Comparison of ENCODE assay signal across 8 cellular contexts in the genomic region with DNA sequence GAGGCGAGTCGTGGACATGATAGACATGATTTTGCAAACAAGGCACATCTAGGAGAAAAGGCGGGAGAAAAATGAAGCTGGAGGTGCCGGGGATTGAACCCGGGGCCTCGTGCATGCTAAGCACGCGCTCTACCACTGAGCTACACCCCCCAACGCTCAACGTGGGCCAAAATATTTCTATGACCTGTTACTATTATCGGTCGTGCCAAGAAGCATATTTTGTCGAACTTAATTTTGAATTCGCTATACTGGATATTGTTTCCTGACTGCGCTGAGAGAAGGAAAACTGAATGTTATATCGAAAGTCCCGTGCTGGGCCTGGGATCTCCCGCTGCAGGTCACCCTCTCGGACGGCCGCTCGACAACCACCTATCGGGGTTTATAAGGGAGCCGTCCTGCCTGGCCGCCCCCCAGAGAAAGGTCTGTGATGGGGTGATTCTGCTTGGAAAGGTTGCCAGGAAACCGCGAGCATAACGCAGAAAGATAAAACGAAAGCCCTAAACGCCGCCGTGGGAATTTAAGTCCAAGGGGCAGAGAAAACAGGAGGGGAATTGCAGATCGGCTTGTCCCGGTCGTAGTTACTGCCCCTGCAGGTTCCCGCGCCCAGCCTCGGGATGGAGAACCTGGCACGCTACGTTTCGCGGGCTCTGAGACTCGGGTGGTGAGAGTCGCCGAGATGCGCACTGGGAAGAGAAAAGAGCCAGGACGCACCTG.
DNase-seq lines count a peak whose midpoint lies in the region; ATAC-seq, FAIRE-seq and TF ChIP-seq lines count a peak whose summit lies in the region.

No MANE protein-coding gene starts in this region.

- FAIRE-seq in HepG2 (lab: Jason Lieb, UNC): peak; percentile 46

- 0 out of 4 replicates have a peak, but pooled peaks of 1 of the 2 experiments have one; percentile 31 for TF ChIP-seq POLR2A in HepG2 (IDR thresholded peaks at IDR 0.05; ENCODE audit: insufficient read depth in 1 of 2, low read depth in 2 of 2, low read length in 2 of 2)

- TF ChIP-seq CTCF in HepG2 (CRISPR knock-in tag; IDR thresholded peaks at IDR 0.05): no peak; the same call in 1 of the 2 replicates

- DNase-seq in DMS 273 (lab: John Stamatoyannopoulos, UW; ENCODE audit: unreplicated experiment): peak; percentile 90
- DNase-seq in NCI-H524 (lab: John Stamatoyannopoulos, UW): peak; percentile 66 to 82
- peak; percentile 87 for DNase-seq in activated CD4-positive, alpha-beta T cell treated with anti-CD3 and anti-CD28 coated beads, Interleukin-2, amount 10 ng/mL, durations not matched to agents 7 days and 5 days
- peak; percentile 72 for DNase-seq in HepG2 (ENCODE audit: low spot score)
- DNase-seq in stimulated activated CD4-positive, alpha-beta T cell treated with anti-CD3 and anti-CD28 coated beads, Interleukin-2, amount 100 ng/mL, for 24 hours: peak; percentile 85 to 90

- H3K9me3 Mint-ChIP-seq in activated CD4-positive, alpha-beta T cell treated with anti-CD3 and anti-CD28 coated beads, Interleukin-2, amount 10 ng/mL, durations not matched to agents 7 days and 5 days: peaks cover 9% of the 10 kb centered on the region
- H3K9me3 Mint-ChIP-seq in dendritic cell treated with granulocyte-macrophage colony-stimulating factor and Interleukin-4, amounts not matched to agents 40 ng/mL and 50 ng/mL, for 4 days: no peaks in the 10 kb centered on the region

- peak overlapping the region; percentile 51 for H3K9ac ChIP-seq in HepG2 (ENCODE audit: insufficient read depth, low read depth, low read length)

- TF ChIP-seq EP300 in HepG2 (IDR thresholded peaks at IDR 0.05; ENCODE audit: low read depth in 2 of 2, low read length in 2 of 2) (no peak), HepG2 (CRISPR knock-in tag; IDR thresholded peaks at IDR 0.05; ENCODE audit: borderline replicate concordance) (0 out of 2 replicates have a peak, but pooled peaks have one; percentile 33)

- H3K27me3 ChIP-seq in HepG2 (ENCODE audit: control insufficient read depth in 1 of 2, insufficient read depth in 2 of 2, low read length in 2 of 2): peaks cover 0 to 11% of the 10 kb centered on the region in 2 experiments; a peak in 4 of 5 replicates

- TF ChIP-seq RAD21 in HepG2 (CRISPR knock-in tag; IDR thresholded peaks at IDR 0.05): peak; percentile 14; the same call in 1 of the 2 replicates

- H3K27ac ChIP-seq in HepG2 (ENCODE audit: extremely low read length, insufficient read depth, low read length): peak overlapping the region; percentile 56

- BruUV-seq in HepG2 (replicated peaks; lab: Mats Ljungman, UMichigan): no TSS peak

- H3K4me3 Mint-ChIP-seq in activated CD4-positive, alpha-beta T cell treated with anti-CD3 and anti-CD28 coated beads, Interleukin-2, amount 10 ng/mL, durations not matched to agents 7 days and 5 days: peak overlapping the region; percentile 86
- H3K4me3 Mint-ChIP-seq in dendritic cell treated with granulocyte-macrophage colony-stimulating factor and Interleukin-4, amounts not matched to agents 40 ng/mL and 50 ng/mL, for 4 days: peak overlapping the region; percentile 87

- H3K27me3 Mint-ChIP-seq in activated CD4-positive, alpha-beta T cell treated with anti-CD3 and anti-CD28 coated beads, Interleukin-2, amount 10 ng/mL, durations not matched to agents 7 days and 5 days: peaks cover 14% of the 10 kb centered on the region
- H3K27me3 Mint-ChIP-seq in dendritic cell treated with granulocyte-macrophage colony-stimulating factor and Interleukin-4, amounts not matched to agents 40 ng/mL and 50 ng/mL, for 4 days: peaks cover 41% of the 10 kb centered on the region

- peak; percentile 40 for ATAC-seq in HG02938 (IDR thresholded peaks at IDR 0.05; ENCODE audit: unreplicated experiment)
- peak; percentile 47 for ATAC-seq in HepG2
- ATAC-seq in HG03460 (IDR thresholded peaks at IDR 0.05; ENCODE audit: unreplicated experiment): no peak

- peaks cover 53% of the 10 kb centered on the region for H3K4me1 Mint-ChIP-seq in activated CD4-positive, alpha-beta T cell treated with anti-CD3 and anti-CD28 coated beads, Interleukin-2, amount 10 ng/mL, durations not matched to agents 7 days and 5 days
- H3K4me1 Mint-ChIP-seq in dendritic cell treated with granulocyte-macrophage colony-stimulating factor and Interleukin-4, amounts not matched to agents 40 ng/mL and 50 ng/mL, for 4 days (ENCODE audit: low read depth): peaks cover 27% of the 10 kb centered on the region

- WGBS in HepG2 (ENCODE audit: low lambda C conversion rate): 43% methylated on average over 47 of the region's 47 CpGs

- H3K4me1 ChIP-seq in HepG2 (ENCODE audit: insufficient read depth, low read length): peaks cover 39% of the 10 kb centered on the region

- H3K36me3 ChIP-seq in HepG2 (replicated peaks in 1 of 2; ENCODE audit: control insufficient read depth in 1 of 2, insufficient read depth in 2 of 2, low read length in 2 of 2): no peaks in the 10 kb centered on the region

- CTCF ChIA-PET in activated CD4-positive, alpha-beta T cell treated with anti-CD3 and anti-CD28 coated beads, Interleukin-2, amount 10 ng/mL, durations not matched to agents 7 days and 5 days (lab: Charles Lee): interaction anchor here (0.7 to 2.1 kb wide), 8 partner anchors 15 to 154 kb away, joined by 3 to 12 read pairs (median 3); no protein-coding TSS in a partner anchor
- CTCF ChIA-PET in HepG2 (lab: Yijun Ruan, JAX; ENCODE audit: low intra/inter-chr PET ratio, low total read pairs): interaction anchor here (1.3 kb wide), 1 partner anchor 153 kb away, joined by 4 read pairs; no protein-coding TSS in a partner anchor

- no peaks in the 10 kb centered on the region for H3K9me3 ChIP-seq in HepG2 (ENCODE audit: low read length)

- intact Hi-C loops in dendritic cell treated with granulocyte-macrophage colony-stimulating factor and Interleukin-4, amounts not matched to agents 40 ng/mL and 50 ng/mL, for 4 days (cut with micrococcal nuclease): loop anchor here (2.0 to 10.0 kb wide), 3 partner anchors 25 to 121 kb away; no protein-coding TSS in a partner anchor
- intact Hi-C loops in HepG2 (cut with micrococcal nuclease; ENCODE audit: unreplicated experiment): loop anchor here (1.0 to 5.0 kb wide), 5 partner anchors 13 to 1024 kb away; no protein-coding TSS in a partner anchor

- peak overlapping the region; percentile 55 for H2AFZ ChIP-seq in HepG2 (ENCODE audit: low read length)

- H3K4me3 ChIP-seq in HepG2 (replicated peaks in 1 of 3; ENCODE audit: insufficient read depth in 1 of 3, low read depth in 2 of 3, low read length in 3 of 3): peak overlapping the region; percentile 62 to 78 (median 63)

- peak overlapping the region; percentile 85 for H3K27ac Mint-ChIP-seq in activated CD4-positive, alpha-beta T cell treated with anti-CD3 and anti-CD28 coated beads, Interleukin-2, amount 10 ng/mL, durations not matched to agents 7 days and 5 days
- H3K27ac Mint-ChIP-seq in dendritic cell treated with granulocyte-macrophage colony-stimulating factor and Interleukin-4, amounts not matched to agents 40 ng/mL and 50 ng/mL, for 4 days: peak overlapping the region; percentile 60

- peaks cover 10% of the 10 kb centered on the region for H3K36me3 Mint-ChIP-seq in activated CD4-positive, alpha-beta T cell treated with anti-CD3 and anti-CD28 coated beads, Interleukin-2, amount 10 ng/mL, durations not matched to agents 7 days and 5 days (ENCODE audit: low read depth)
- H3K36me3 Mint-ChIP-seq in dendritic cell treated with granulocyte-macrophage colony-stimulating factor and Interleukin-4, amounts not matched to agents 40 ng/mL and 50 ng/mL, for 4 days (ENCODE audit: low read depth): peaks cover 5% of the 10 kb centered on the region

- peak overlapping the region; percentile 77 for H3K4me2 ChIP-seq in HepG2 (ENCODE audit: low read depth, low read length)

- POLR2A ChIA-PET in activated CD4-positive, alpha-beta T cell treated with anti-CD3 and anti-CD28 coated beads, Interleukin-2, amount 10 ng/mL, durations not matched to agents 7 days and 5 days (lab: Charles Lee): interaction anchor here (0.7 to 0.9 kb wide), 3 partner anchors 25 to 1012 kb away, joined by 3 read pairs; no protein-coding TSS in a partner anchor
- POLR2A ChIA-PET in HepG2 (lab: Yijun Ruan, JAX): interaction anchor here (1.1 to 2.2 kb wide), 3 partner anchors 13 to 60 kb away, joined by 3 to 11 read pairs (median 8); a partner anchor contains a TSS

- H3K79me2 ChIP-seq in HepG2 (ENCODE audit: insufficient read depth, low read length): no peaks in the 10 kb centered on the region

- in situ Hi-C loops in HepG2 (cut with HindIII; ENCODE audit: extremely low pct_ligation_motif_present, low pct_unique_long_range_greater_than_20kb): loop anchor here (10.0 kb wide), 1 partner anchor 151 kb away; no protein-coding TSS in a partner anchor

- no peaks in the 10 kb centered on the region for H4K20me1 ChIP-seq in HepG2 (ENCODE audit: insufficient read depth, low read length)

TF ChIP-seq in HepG2, 621 proteins besides CTCF, POLR2A, EP300 and RAD21 (continues in another document):
- TF ChIP-seq SETDB1 (CRISPR knock-in tag; IDR thresholded peaks at IDR 0.05; ENCODE audit: borderline replicate concordance) (0 out of 2 replicates have a peak, but pooled peaks have one; percentile 38), ZNF747 (CRISPR knock-in tag; IDR thresholded peaks at IDR 0.05; ENCODE audit: borderline replicate concordance) (peak; percentile 81), ZIK1 (CRISPR knock-in tag; IDR thresholded peaks at IDR 0.05; ENCODE audit: borderline replicate concordance, low read depth) (peak; percentile 97), PHF21A (CRISPR knock-in tag; IDR thresholded peaks at IDR 0.05) (no peak; the same call in 1 of the 2 replicates), SCMH1 (CRISPR knock-in tag; IDR thresholded peaks at IDR 0.05; ENCODE audit: borderline replicate concordance) (no peak), ZNF616 (CRISPR knock-in tag; IDR thresholded peaks at IDR 0.05; ENCODE audit: low read depth) (peak; percentile 93), ZNF543 (CRISPR knock-in tag; IDR thresholded peaks at IDR 0.05) (no peak), ZNF567 (CRISPR knock-in tag; IDR thresholded peaks at IDR 0.05; ENCODE audit: borderline replicate concordance) (0 out of 2 replicates have a peak, but pooled peaks have one; percentile 65), ETV5 (CRISPR knock-in tag; IDR thresholded peaks at IDR 0.05; ENCODE audit: borderline replicate concordance) (peak; percentile 24; the same call in 1 of the 2 replicates), FLYWCH1 (CRISPR knock-in tag; IDR thresholded peaks at IDR 0.05) (peak; percentile 84; the same call in 1 of the 2 replicates), ONECUT2 (CRISPR knock-in tag; IDR thresholded peaks at IDR 0.05) (no peak; the same call in 1 of the 2 replicates)
- TF ChIP-seq, protein P1, sequence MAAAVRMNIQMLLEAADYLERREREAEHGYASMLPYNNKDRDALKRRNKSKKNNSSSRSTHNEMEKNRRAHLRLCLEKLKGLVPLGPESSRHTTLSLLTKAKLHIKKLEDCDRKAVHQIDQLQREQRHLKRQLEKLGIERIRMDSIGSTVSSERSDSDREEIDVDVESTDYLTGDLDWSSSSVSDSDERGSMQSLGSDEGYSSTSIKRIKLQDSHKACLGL (CRISPR knock-in tag; IDR thresholded peaks at IDR 0.05): peak; percentile 57; the same call in 1 of the 2 replicates
